8 cellular contexts compared by ENCODE assay signal in genomic region chr2:230712443-230713330, GRCh38. TPM values are rescaled to one million over a fixed set of nuclear protein-coding genes. Genes with fewer than 3 reads are reported as not detected.
DNase-seq lines count a peak whose midpoint lies in the region; ATAC-seq and TF ChIP-seq lines count a peak whose summit lies in the region.

Gene CAB39 (plus strand): TSS chr2:230712842. CDS start chr2:230760002, 47,160 bp downstream.

- peaks cover 39% of the 10 kb centered on the region for H3K4me1 Mint-ChIP-seq in chondrocyte (ENCODE audit: low read depth)

- H3K27me3 Mint-ChIP-seq in chondrocyte (ENCODE audit: low read depth) = peaks cover 6% of the 10 kb centered on the region

- no peaks in the 10 kb centered on the region for H3K9me3 Mint-ChIP-seq in chondrocyte (ENCODE audit: low read depth)

- H3K27ac Mint-ChIP-seq in chondrocyte (ENCODE audit: unreplicated experiment) = peak within 1 kb of the TSS; percentile 96

- H3K36me3 Mint-ChIP-seq in chondrocyte (ENCODE audit: low read depth) = no peaks in the 10 kb centered on the region

- TF ChIP-seq CTCF in chondrocyte (IDR thresholded peaks at IDR 0.05) = peak; percentile 90

- ATAC-seq in GM19043 (IDR thresholded peaks at IDR 0.05; ENCODE audit: low read depth, unreplicated experiment) (peak; percentile 78), HG03378 (IDR thresholded peaks at IDR 0.05; ENCODE audit: unreplicated experiment) (peak; percentile 80)

- DNase-seq in AML-193 (lab: John Stamatoyannopoulos, UW) = peak; percentile 93 to 95
- peak; percentile 92 for DNase-seq in NCI-H510A (lab: John Stamatoyannopoulos, UW)
- peak; percentile 76 for DNase-seq in activated CD4-positive, alpha-beta T cell treated with anti-CD3 and anti-CD28 coated beads for 24 hours (ENCODE audit: low read depth in 2 of 2)
- DNase-seq in chondrocyte (ENCODE audit: low spot score) = peak; percentile 95
- DNase-seq in kidney tubule cell (ENCODE audit: low spot score) = peak; percentile 93
- DNase-seq in stimulated activated CD4-positive, alpha-beta T cell treated with anti-CD3 and anti-CD28 coated beads, Interleukin-1b, Interleukin-23, amount 100 ng/mL, for 24 hours (ENCODE audit: low read depth in 4 of 4, low spot score in 1 of 4) = peak; percentile 64 to 80 (median 71)

- H3K4me3 Mint-ChIP-seq in chondrocyte (ENCODE audit: unreplicated experiment) = peak within 1 kb of the TSS; percentile 98

RNA-seq across cellular contexts. Expression of gene CAB39, which starts in this region (rescaled TPM):
- 30.9 to 34.7 TPM (median 33.4 TPM) in 3 replicates for total RNA-seq in chondrocyte

Comparison
In these comparisons a context has a peak if more than half of its experiments do, and no peak if none do; other contexts are left out.
1. Peak in every context shown above with its lines: DNase-seq and ATAC-seq.